In genomic region chr2:33336036-33336625, GRCh38 we compare ENCODE assay signal across 18 cellular contexts.
DNase-seq lines count a peak whose midpoint lies in the region; ATAC-seq, FAIRE-seq and TF ChIP-seq lines count a peak whose summit lies in the region.
"Had no signal": no experiment of that assay in that cellular context is flagged by ENCODE, and none has a peak within 500 bp of the region (broad histone marks: within the 10 kb centered on the region; RNA-seq: fewer than 3 reads in every experiment).

No MANE protein-coding gene starts in this region.

- H3K9me3 ChIP-seq in thyroid gland = no peaks in the 10 kb centered on the region

- FAIRE-seq in GM19239 (lab: Jason Lieb, UNC) (peak; percentile 72), RCC 7860 (lab: Jason Lieb, UNC) (no peak)
- FAIRE-seq: astrocyte had no signal

- no peak for TF ChIP-seq POLR2A in thyroid gland (IDR thresholded peaks at IDR 0.05)

- no peak overlapping the region for H3K4me3 Mint-ChIP-seq in nephron progenitor cell
- H3K4me3 Mint-ChIP-seq: WTC11 had no signal

- no peak overlapping the region for H3K27ac ChIP-seq in thyroid gland

- no peaks in the 10 kb centered on the region for H3K27me3 ChIP-seq in thyroid gland

- no peaks in the 10 kb centered on the region for H3K27me3 Mint-ChIP-seq in nephron progenitor cell (ENCODE audit: low read depth, poor library complexity)

- H3K9me3 Mint-ChIP-seq in nephron progenitor cell = no peaks in the 10 kb centered on the region

- H3K36me3 ChIP-seq in thyroid gland = no peaks in the 10 kb centered on the region

- peaks cover 41% of the 10 kb centered on the region for H3K36me3 Mint-ChIP-seq in nephron progenitor cell (ENCODE audit: low read depth)
- H3K36me3 Mint-ChIP-seq: WTC11 had no signal

- peaks cover 0 to 3% of the 10 kb centered on the region in 2 donors for H3K4me1 ChIP-seq in thyroid gland

- peaks cover 18% of the 10 kb centered on the region for H3K4me1 Mint-ChIP-seq in nephron progenitor cell
- H3K4me1 Mint-ChIP-seq: WTC11 had no signal

- H3K27ac Mint-ChIP-seq in nephron progenitor cell = peak overlapping the region; percentile 20
- H3K27ac Mint-ChIP-seq: WTC11 had no signal

- 81 to 85% methylated on average over 4 of the region's 4 CpGs for WGBS in thyroid gland, 2 donors

- H3K4me3 ChIP-seq in thyroid gland (replicated peaks in 1 of 3) = no peak overlapping the region
- H3K4me3 ChIP-seq: skin epidermis had no signal

- intact Hi-C loops in thyroid gland (cut with DNase I) = no loop called here

- no peak for DNase-seq in GM19239 (ENCODE audit: insufficient read length, low spot score)
- peak; percentile 7 for DNase-seq in RPMI8226
- DNase-seq in nephron progenitor cell = no peak
- DNase-seq in NCI-H82 treated with DMSO at 0.1 percent for 48 hours (lab: John Stamatoyannopoulos, UW; ENCODE audit: unreplicated experiment) = no peak
- DNase-seq in RCC 7860 (ENCODE audit: low spot score) = no peak
- no peak for DNase-seq in thyroid gland
- DNase-seq: activated T-cell treated with anti-CD3 and anti-CD28 coated beads for 4 hours; effector CD4-positive, alpha-beta T cell; HCEC 1CT; left colon; NCI-H226; Right ventricle myocardium superior; trophoblast cell had no signal

- TF ChIP-seq CTCF in nephron progenitor cell (IDR thresholded peaks at IDR 0.05) = no peak
- no peak for TF ChIP-seq CTCF in thyroid gland (IDR thresholded peaks at IDR 0.05)

- ATAC-seq in HG03039 (IDR thresholded peaks at IDR 0.05; ENCODE audit: unreplicated experiment) = peak; percentile 59
- no peak for ATAC-seq in HG02970 (IDR thresholded peaks at IDR 0.05; ENCODE audit: low FRiP score, unreplicated experiment)
- ATAC-seq: left colon, WTC11 had no signal
